Comparison of ENCODE assay signal across 12 cellular contexts in genomic region chr14:59582845-59583509, GRCh38. TPM values are rescaled to one million over a fixed set of nuclear protein-coding genes. Genes with fewer than 3 reads are reported as not detected.
DNase-seq lines count a peak whose midpoint lies in the region; ATAC-seq and TF ChIP-seq lines count a peak whose summit lies in the region.
"Had no signal": no experiment of that assay in that cellular context is flagged by ENCODE, and none has a peak within 500 bp of the region (broad histone marks: within the 10 kb centered on the region; RNA-seq: fewer than 3 reads in every experiment).

No MANE protein-coding gene starts in this region.

- H3K9ac ChIP-seq in HCT116 (ENCODE audit: low read length): no peak overlapping the region

- H3K4me1 Mint-ChIP-seq in CD14-positive monocyte: peaks cover 40% of the 10 kb centered on the region
- peaks cover 11% of the 10 kb centered on the region for H3K4me1 Mint-ChIP-seq in CD4-positive, alpha-beta T cell (ENCODE audit: low read depth)

- peaks cover 0 to 5% (median 3%) of the 10 kb centered on the region in 3 donors for H3K27me3 Mint-ChIP-seq in CD14-positive monocyte (ENCODE audit: low read depth in 3 of 3)
- peaks cover 20% of the 10 kb centered on the region for H3K27me3 Mint-ChIP-seq in CD4-positive, alpha-beta T cell

- no peak overlapping the region for H3K4me3 ChIP-seq in HCT116 (replicated peaks in 1 of 2; ENCODE audit: low read depth in 1 of 2, low read length in 2 of 2)
- no peak overlapping the region for H3K4me3 ChIP-seq in Panc1 (ENCODE audit: low read depth in 2 of 2, low read length in 2 of 2)

- H3K4me2 ChIP-seq in HCT116 (ENCODE audit: low read length): no peak overlapping the region

- H3K4me3 Mint-ChIP-seq in CD14-positive monocyte: peak overlapping the region; percentile 71 to 89
- no peak overlapping the region for H3K4me3 Mint-ChIP-seq in CD4-positive, alpha-beta T cell

- no peak for DNase-seq in CD14-positive monocyte (ENCODE audit: low spot score)
- no peak for DNase-seq in HCT116 (ENCODE audit: low read depth, low spot score)
- no peak for DNase-seq in Panc1 (ENCODE audit: low read depth, low spot score)
- DNase-seq in iPS-NIHi11 (ENCODE audit: low spot score): peak; percentile 57
- no peak for DNase-seq in stimulated activated naive CD8-positive, alpha-beta T cell treated with anti-CD3 and anti-CD28 coated beads, Interleukin-15, Interleukin-2, amounts not matched to agents 100 U/mL and 50 U/mL, for 24 hours
- no peak for DNase-seq in NCI-H748 (lab: John Stamatoyannopoulos, UW; ENCODE audit: unreplicated experiment)
- no peak for DNase-seq in GM10266 (ENCODE audit: extremely low spot score)
- no peak for DNase-seq in CD4-positive, alpha-beta T cell
- DNase-seq: activated CD4-positive, alpha-beta T cell treated with anti-CD3 and anti-CD28 coated beads, Interleukin-2, amount 50 U/mL, for 1 hour; activated effector memory CD4-positive, alpha-beta T cell treated with anti-CD3 and anti-CD28 coated beads, Interleukin-2, amount 50 U/mL, for 16 hours; NCI-H510A; stimulated activated naive CD4-positive, alpha-beta T cell had no signal

- H3K27ac Mint-ChIP-seq in CD14-positive monocyte: peak overlapping the region in 5 of 7 donors; percentile 68 to 86 (median 72)
- no peak overlapping the region for H3K27ac Mint-ChIP-seq in CD4-positive, alpha-beta T cell

- H3K4me1 ChIP-seq in HCT116 (ENCODE audit: control insufficient read depth in 1 of 2, insufficient read depth in 2 of 2, low read length in 2 of 2) (no peaks in the 10 kb centered on the region), Panc1 (ENCODE audit: control insufficient read depth, insufficient read depth, low read length) (no peaks in the 10 kb centered on the region)

- no peaks in the 10 kb centered on the region for H3K27me3 ChIP-seq in HCT116 (ENCODE audit: insufficient read depth, low read length)
- H3K27me3 ChIP-seq in Panc1 (ENCODE audit: control insufficient read depth, insufficient read depth, low read length): no peaks in the 10 kb centered on the region
- H3K27me3 ChIP-seq in CD4-positive, alpha-beta T cell (ENCODE audit: control insufficient read depth, insufficient read depth, low read length): peaks cover 4% of the 10 kb centered on the region

- BruUV-seq in HCT116 (replicated peaks; lab: Mats Ljungman, UMichigan): no TSS peak
- BruUV-seq in Panc1 (replicated peaks; lab: Mats Ljungman, UMichigan): no TSS peak

- RAD21 ChIA-PET in HCT116 (lab: Charles Lee; ENCODE audit: low non-redundant PET in 1 of 2, low total read pairs in 2 of 2, uncharacterized antibody in 2 of 2, unreplicated experiment in 2 of 2): no interaction called here

- no peak overlapping the region for H2AFZ ChIP-seq in HCT116 (ENCODE audit: low read depth, low read length, poor library complexity, severe bottlenecking)

- in situ Hi-C loops in Panc1 (cut with HindIII; ENCODE audit: low pct_unique_long_range_greater_than_20kb, low sequenced_read_pairs): no loop called here

- no peaks in the 10 kb centered on the region for H3K9me3 ChIP-seq in HCT116 (ENCODE audit: control insufficient read depth in 1 of 2, insufficient read depth in 1 of 2, low read depth in 1 of 2, low read length in 2 of 2)
- no peaks in the 10 kb centered on the region for H3K9me3 ChIP-seq in Panc1 (ENCODE audit: control insufficient read depth, insufficient read depth, low read depth, low read length)
- H3K9me3 ChIP-seq in CD4-positive, alpha-beta T cell (ENCODE audit: control insufficient read depth, low read length): no peaks in the 10 kb centered on the region

- no peak for TF ChIP-seq RAD21 in HCT116 (IDR thresholded peaks at IDR 0.05; ENCODE audit: low read depth)

- ATAC-seq in HCT116: peak; percentile 53; the same call in 1 of the 2 replicates
- ATAC-seq in Panc1: no peak
- no peak for ATAC-seq in stimulated activated naive CD8-positive, alpha-beta T cell treated with anti-CD3 and anti-CD28 coated beads, Interleukin-15, Interleukin-2, amounts not matched to agents 100 U/mL and 50 U/mL, for 24 hours
- no peak for ATAC-seq in CD4-positive, alpha-beta T cell (ENCODE audit: poor library complexity)

- H3K79me2 ChIP-seq in HCT116 (ENCODE audit: insufficient read depth, low read length): no peaks in the 10 kb centered on the region

- TF ChIP-seq POLR2A in HCT116 (IDR thresholded peaks at IDR 0.05; ENCODE audit: borderline replicate concordance, extremely low read depth, insufficient read depth, insufficient read length): no peak

- TF ChIP-seq CTCF in CD14-positive monocyte (IDR thresholded peaks at IDR 0.05) (peak; percentile 39), HCT116 (IDR thresholded peaks at IDR 0.05 in 2 of 3, conservative IDR thresholded peaks at IDR 0.05 in 1 of 3; ENCODE audit: borderline replicate concordance in 1 of 3, insufficient read depth in 1 of 3, low read depth in 2 of 3, low read length in 2 of 3) (peak; percentile 13 to 56 (median 46); a peak in 5 of 6 replicates), Panc1 (IDR thresholded peaks at IDR 0.05) (peak; percentile 19), GM10266 (IDR thresholded peaks at IDR 0.05; ENCODE audit: control insufficient read depth, insufficient read depth, low read depth, missing control alignments) (no peak)
- no peak for TF ChIP-seq CTCF in CD4-positive, alpha-beta T cell (IDR thresholded peaks at IDR 0.05)

- no peaks in the 10 kb centered on the region for H4K20me1 ChIP-seq in HCT116 (ENCODE audit: insufficient read depth)

- H3K27ac ChIP-seq in HCT116 (ENCODE audit: low read depth, low read length): no peak overlapping the region
- H3K27ac ChIP-seq in Panc1 (ENCODE audit: low read length): no peak overlapping the region
- H3K27ac ChIP-seq in CD4-positive, alpha-beta T cell (ENCODE audit: low read depth, low read length): no peak overlapping the region

- POLR2A ChIA-PET in HCT116 (lab: Charles Lee) (no interaction called here), Panc1 (lab: Charles Lee) (no interaction called here)
- POLR2A ChIA-PET in CD4-positive, alpha-beta T cell (lab: Charles Lee): no interaction called here

- H3K36me3 ChIP-seq in HCT116 (ENCODE audit: control insufficient read depth in 1 of 2, insufficient read depth in 2 of 2, low read length in 2 of 2) (no peaks in the 10 kb centered on the region), Panc1 (ENCODE audit: control insufficient read depth, insufficient read depth, low read length) (no peaks in the 10 kb centered on the region)

- peaks cover 0 to 4% (median 2%) of the 10 kb centered on the region in 7 donors for H3K9me3 Mint-ChIP-seq in CD14-positive monocyte
- H3K9me3 Mint-ChIP-seq in CD4-positive, alpha-beta T cell: no peaks in the 10 kb centered on the region

- CTCF ChIA-PET in HCT116 (lab: Charles Lee): no interaction called here
- CTCF ChIA-PET in Panc1 (lab: Charles Lee): interaction anchor here (0.6 kb wide), 1 partner anchor 12 kb away, joined by 6 read pairs; no protein-coding TSS in a partner anchor
- CTCF ChIA-PET in CD4-positive, alpha-beta T cell (lab: Charles Lee): no interaction called here

- peaks cover 0 to 2% of the 10 kb centered on the region in 2 donors for H3K36me3 Mint-ChIP-seq in CD14-positive monocyte
- no peaks in the 10 kb centered on the region for H3K36me3 Mint-ChIP-seq in CD4-positive, alpha-beta T cell (ENCODE audit: low read depth)

- no peaks in the 10 kb centered on the region for H3K9me2 ChIP-seq in HCT116 (ENCODE audit: insufficient read depth)

- intact Hi-C loops in CD14-positive monocyte (cut with micrococcal nuclease) (no loop called here), HCT116 (cut with micrococcal nuclease) (no loop called here), Panc1 (cut with micrococcal nuclease; ENCODE audit: unreplicated experiment) (no loop called here)
- intact Hi-C loops in CD4-positive, alpha-beta T cell (cut with DNase I, micrococcal nuclease): no loop called here

TF ChIP-seq in HCT116, 20 proteins besides CTCF, POLR2A, EP300 and RAD21 (continues in another document):
- no peak for TF ChIP-seq TCF7L2 (IDR thresholded peaks at IDR 0.05; ENCODE audit: borderline replicate concordance, extremely low read depth, insufficient read depth, insufficient read length)
- no peak for TF ChIP-seq EZH2 (IDR thresholded peaks at IDR 0.05)
- no peak for TF ChIP-seq SP1 (IDR thresholded peaks at IDR 0.05; ENCODE audit: low read depth)
- TF ChIP-seq, protein P1, sequence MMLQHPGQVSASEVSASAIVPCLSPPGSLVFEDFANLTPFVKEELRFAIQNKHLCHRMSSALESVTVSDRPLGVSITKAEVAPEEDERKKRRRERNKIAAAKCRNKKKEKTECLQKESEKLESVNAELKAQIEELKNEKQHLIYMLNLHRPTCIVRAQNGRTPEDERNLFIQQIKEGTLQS (IDR thresholded peaks at IDR 0.05): no peak
- no peak for TF ChIP-seq REST (IDR thresholded peaks at IDR 0.05; ENCODE audit: low read depth)
- TF ChIP-seq MAX (IDR thresholded peaks at IDR 0.05): no peak

RNA-seq across cellular contexts. Expression of gene CCDC175, which starts 6.4 kb away (rescaled TPM):
- not detected for polyA plus RNA-seq in CD14-positive monocyte
- total RNA-seq in HCT116 (2021; ENCODE audit: unreplicated experiment) (not detected), Panc1 (2021; ENCODE audit: unreplicated experiment) (not detected)
- polyA plus RNA-seq in HCT116 (2012): not detected in 2 replicates
- polyA plus RNA-seq in Panc1 (2012; ENCODE audit: insufficient read length): not detected
- not detected for total RNA-seq in CD4-positive, alpha-beta T cell

Comparison
In these comparisons a context has a peak if more than half of its experiments do, and no peak if none do; other contexts are left out.
1. CTCF ChIP-seq: peak in CD14-positive monocyte (single experiment), HCT116 (3 of 3) and Panc1 (single experiment); none in GM10266 (single experiment) and CD4-positive, alpha-beta T cell (single experiment).